Comparison of ENCODE assay signal across 34 cellular contexts in genomic region chr12:116896525-116896924, GRCh38. TPM values are rescaled to one million over a fixed set of nuclear protein-coding genes. Genes with fewer than 3 reads are reported as not detected.
"Had no signal": no experiment of that assay in that cellular context is flagged by ENCODE, and none has a peak within 500 bp of the region (broad histone marks: within the 10 kb centered on the region; RNA-seq: fewer than 3 reads in every experiment).

No MANE protein-coding gene starts in this region.

- H3K27ac ChIP-seq: ascending aorta, cardiac muscle cell, colonic mucosa had no signal

- H3K27me3 ChIP-seq: ascending aorta, colonic mucosa had no signal

- H3K4me1 ChIP-seq: ascending aorta, colonic mucosa had no signal

- H3K4me3 ChIP-seq: ascending aorta, cardiac muscle cell, colonic mucosa had no signal

- ATAC-seq: activated CD8-positive, alpha-beta T cell treated with anti-CD3 and anti-CD28 coated beads for 36 hours; activated T-cell treated with anti-CD3 and anti-CD28 coated beads, Interleukin-2, amount 50 U/mL, for 72 hours; activated T-helper 17 cell treated with anti-CD3 and anti-CD28 coated beads, Interleukin-2, amount 50 U/mL, for 72 hours; PC-3 had no signal

- H3K36me3 ChIP-seq: ascending aorta, cardiac muscle cell, colonic mucosa had no signal

- H3K9me3 ChIP-seq: ascending aorta, colonic mucosa had no signal

- DNase-seq: activated CD4-positive, alpha-beta T cell treated with anti-CD3 and anti-CD28 coated beads, Interleukin-2, amount 10 ng/mL, durations not matched to agents 24 days and 14 days; activated CD4-positive, alpha-beta T cell treated with anti-CD3 and anti-CD28 coated beads, Interleukin-2, amount 50 U/mL, for 4 hours; activated CD8-positive, alpha-beta T cell treated with anti-CD3 and anti-CD28 coated beads for 36 hours; activated effector memory CD4-positive, alpha-beta T cell treated with anti-CD3 and anti-CD28 coated beads, Interleukin-2, amount 50 U/mL, for 16 hours; activated naive CD4-positive, alpha-beta T cell treated with Interleukin-2 at 50 U/mL for 16 hours; activated naive CD8-positive, alpha-beta T cell treated with anti-CD3 and anti-CD28 coated beads, Interleukin-2, amount 10 ng/mL, durations not matched to agents 7 days and 5 days; activated T-cell treated with anti-CD3 and anti-CD28 coated beads, Interleukin-2, amount 50 U/mL, for 1 hour; activated T-cell treated with anti-CD3 and anti-CD28 coated beads, Interleukin-2, amount 50 U/mL, for 72 hours; amygdala; colonic mucosa; Karpas-422; NCI-H1092 treated with DMSO at 0.1 percent for 48 hours; NCI-H1417; NCI-H146; NCI-H187; NCI-H2029 treated with DMSO at 0.1 percent for 48 hours; NCI-H2107; NCI-H2171 treated with DMSO at 0.1 percent for 48 hours; NCI-H2227 treated with DMSO at 0.1 percent for 48 hours; NCI-H446 treated with DMSO at 0.1 percent for 48 hours; NCI-H524; NCI-H69; NK-92 treated with Interleukin-12 subunit alpha and Interleukin-12 subunit beta, amount 100 ng/mL, for 24 hours; PC-3; Right ventricle myocardium superior; SW 1271; T1000 had no signal

- FAIRE-seq: TTC549 had no signal

RNA-seq across cellular contexts. Expression of gene HRK, which starts 15.3 kb away (rescaled TPM):
- total RNA-seq: activated CD4-positive, alpha-beta T cell treated with anti-CD3 and anti-CD28 coated beads, Interleukin-2, amount 10 ng/mL, durations not matched to agents 24 days and 14 days; activated CD8-positive, alpha-beta memory T cell treated with anti-CD3 and anti-CD28 coated beads for 36 hours; activated CD8-positive, alpha-beta T cell treated with anti-CD3 and anti-CD28 coated beads for 36 hours; activated naive CD8-positive, alpha-beta T cell treated with anti-CD3 and anti-CD28 coated beads, Interleukin-2, amount 10 ng/mL, durations not matched to agents 7 days and 5 days; activated T-helper 17 cell treated with anti-CD3 and anti-CD28 coated beads, Interleukin-2, amount 50 U/mL, for 72 hours; ascending aorta; cardiac muscle cell; T-helper 1 cell treated with Interleukin-12 subunit alpha and Interleukin-12 subunit beta and Interleukin-4 antibody, amounts not matched to agents 30 ng/mL and 1 ng/mL, for 36 hours; T-helper 2 cell treated with Interferon-gamma antibody and Interleukin-4, amounts not matched to agents 100 ng/mL and 5 ng/mL, for 36 hours had no signal
